ENCODE assay signal across 14 cellular contexts in the genomic region with DNA sequence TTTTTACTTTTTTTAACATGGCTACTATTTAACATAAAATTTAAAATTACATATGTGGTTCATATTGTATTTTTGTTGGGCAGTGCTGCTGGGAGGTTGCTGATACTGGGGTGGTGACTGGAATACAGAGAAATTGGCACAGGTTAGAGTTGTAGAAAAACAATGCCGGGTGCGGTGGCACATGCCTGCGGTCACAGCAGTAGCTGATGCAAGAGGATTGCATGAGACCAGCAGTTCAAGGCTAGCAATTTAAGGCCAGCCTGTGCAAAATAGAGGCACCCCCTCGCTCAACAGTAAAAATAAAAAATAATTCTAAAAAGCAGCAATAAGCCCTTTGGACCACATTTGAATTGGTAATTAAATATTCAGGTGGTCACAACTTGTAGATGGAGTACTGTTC.
"Had no signal": no experiment of that assay in that cellular context is flagged by ENCODE, and none has a peak within 500 bp of the region (broad histone marks: within the 10 kb centered on the region; RNA-seq: fewer than 3 reads in every experiment).

No MANE protein-coding gene starts in this region.

- H3K4me3 ChIP-seq: lower lobe of right lung, neural progenitor cell, pancreas had no signal

- H3K27ac ChIP-seq: lower lobe of right lung, neural progenitor cell, pancreas, VCaP had no signal

- ATAC-seq: lower lobe of right lung; pancreas; stimulated activated naive CD8-positive, alpha-beta T cell treated with anti-CD3 and anti-CD28 coated beads, Interleukin-15, Interleukin-2, amounts not matched to agents 100 U/mL and 50 U/mL, for 24 hours had no signal

- H3K36me3 ChIP-seq: lower lobe of right lung, neural progenitor cell, pancreas had no signal

- H3K9me3 ChIP-seq: lower lobe of right lung, pancreas had no signal

- DNase-seq: activated CD4-positive, alpha-beta T cell treated with anti-CD3 and anti-CD28 coated beads for 48 hours; activated naive CD4-positive, alpha-beta T cell treated with anti-CD3 and anti-CD28 coated beads for 36 hours; cortex of kidney; effector memory CD4-positive, alpha-beta T cell; hypothalamus; kidney glomerular epithelial cell; lower lobe of right lung; midbrain; pancreas; stimulated activated CD4-positive, alpha-beta T cell treated with anti-CD3 and anti-CD28 coated beads, Interleukin-4, amount 100 ng/mL, for 1 hour; stimulated activated CD8-positive, alpha-beta memory T cell treated with anti-CD3 and anti-CD28 coated beads, Interleukin-4, amount 100 ng/mL, for 48 hours; stimulated activated naive CD8-positive, alpha-beta T cell treated with anti-CD3 and anti-CD28 coated beads, Interleukin-15, Interleukin-2, amounts not matched to agents 100 U/mL and 50 U/mL, for 24 hours had no signal

- H3K27me3 ChIP-seq: neural progenitor cell, pancreas had no signal

- H3K4me1 ChIP-seq: lower lobe of right lung, pancreas had no signal
